19 cellular contexts compared by ENCODE assay signal in the genomic region with DNA sequence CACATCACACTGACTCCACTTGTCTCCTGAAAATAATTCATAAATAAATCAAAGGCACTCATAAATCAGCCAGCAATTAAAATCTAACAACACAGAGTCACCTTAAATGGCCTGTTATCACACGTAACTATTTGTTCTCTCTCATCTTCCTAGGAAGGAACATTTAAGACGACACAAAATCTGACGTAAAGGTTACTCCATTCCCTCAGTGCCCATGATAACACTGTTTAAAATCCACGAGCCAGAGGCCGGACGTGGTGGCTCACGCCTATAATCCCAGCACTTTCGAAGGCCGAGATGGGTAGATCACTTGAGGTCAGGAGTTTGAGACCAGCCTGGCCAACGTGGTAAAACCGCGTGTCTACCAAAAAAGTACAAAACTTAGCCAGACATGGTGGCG. TPM values are rescaled to one million over a fixed set of nuclear protein-coding genes. Genes with fewer than 3 reads are reported as not detected.
"Had no signal": no experiment of that assay in that cellular context is flagged by ENCODE, and none has a peak within 500 bp of the region (broad histone marks: within the 10 kb centered on the region; RNA-seq: fewer than 3 reads in every experiment).

No MANE protein-coding gene starts in this region.

- H3K36me3 ChIP-seq: adrenal gland, neural progenitor cell, ovary, thyroid gland had no signal

- ATAC-seq: activated CD8-positive, alpha-beta T cell treated with anti-CD3 and anti-CD28 coated beads, Interleukin-2, amount 10 ng/mL, durations not matched to agents 7 days and 5 days; foreskin keratinocyte; stimulated activated effector memory CD8-positive, alpha-beta T cell treated with anti-CD3 and anti-CD28 coated beads, Interleukin-12 subunit alpha, Interleukin-12 subunit beta, amount 100 ng/mL, for 72 hours had no signal

- H3K9me3 ChIP-seq: adrenal gland, ovary, thyroid gland had no signal

- H3K4me1 ChIP-seq: adrenal gland had no signal

- H3K27ac Mint-ChIP-seq: activated CD8-positive, alpha-beta T cell treated with anti-CD3 and anti-CD28 coated beads, Interleukin-2, amount 10 ng/mL, durations not matched to agents 7 days and 5 days; activated naive CD4-positive, alpha-beta T cell treated with anti-CD3 and anti-CD28 coated beads, Interleukin-2, amount 50 U/mL, for 24 hours; stimulated activated effector memory CD8-positive, alpha-beta T cell treated with anti-CD3 and anti-CD28 coated beads, Interleukin-12 subunit alpha, Interleukin-12 subunit beta, amount 100 ng/mL, for 72 hours; T-helper 1 cell treated with Interleukin-12 subunit alpha and Interleukin-12 subunit beta and Interleukin-4 antibody, amounts not matched to agents 30 μg/mL and 1 μg/mL, for 36 hours had no signal

- DNase-seq: activated CD4-positive, alpha-beta T cell treated with anti-CD3 and anti-CD28 coated beads for 48 hours; activated CD8-positive, alpha-beta memory T cell treated with anti-CD3 and anti-CD28 coated beads, Interleukin-2, amount 50 U/mL, for 4 hours; activated CD8-positive, alpha-beta T cell treated with anti-CD3 and anti-CD28 coated beads, Interleukin-2, amount 10 ng/mL, durations not matched to agents 7 days and 5 days; activated effector memory CD4-positive, alpha-beta T cell treated with anti-CD3 and anti-CD28 coated beads, Interleukin-2, amount 50 U/mL, for 16 hours; activated T-cell treated with anti-CD3 and anti-CD28 coated beads, Interleukin-2, amount 50 U/mL, for 48 hours; adrenal gland; caudate nucleus; foreskin keratinocyte; glutamatergic neuron; kidney glomerular epithelial cell; mesenchymal stem cell; ovary; thyroid gland had no signal

- H3K4me1 Mint-ChIP-seq: activated naive CD4-positive, alpha-beta T cell treated with anti-CD3 and anti-CD28 coated beads, Interleukin-2, amount 50 U/mL, for 24 hours; stimulated activated effector memory CD8-positive, alpha-beta T cell treated with anti-CD3 and anti-CD28 coated beads, Interleukin-12 subunit alpha, Interleukin-12 subunit beta, amount 100 ng/mL, for 72 hours had no signal

- H3K27ac ChIP-seq: adrenal gland, foreskin keratinocyte, neural progenitor cell, ovary, thyroid gland had no signal

- H2AFZ ChIP-seq: neural progenitor cell had no signal

- H3K4me3 Mint-ChIP-seq: activated CD8-positive, alpha-beta T cell treated with anti-CD3 and anti-CD28 coated beads, Interleukin-2, amount 10 ng/mL, durations not matched to agents 7 days and 5 days; activated naive CD4-positive, alpha-beta T cell treated with anti-CD3 and anti-CD28 coated beads, Interleukin-2, amount 50 U/mL, for 24 hours; neural progenitor cell; stimulated activated effector memory CD8-positive, alpha-beta T cell treated with anti-CD3 and anti-CD28 coated beads, Interleukin-12 subunit alpha, Interleukin-12 subunit beta, amount 100 ng/mL, for 72 hours; T-helper 1 cell treated with Interleukin-12 subunit alpha and Interleukin-12 subunit beta and Interleukin-4 antibody, amounts not matched to agents 30 μg/mL and 1 μg/mL, for 36 hours; WTC11 had no signal

- H3K4me3 ChIP-seq: adrenal gland, coronary artery, neural progenitor cell, ovary, thyroid gland had no signal

- H3K36me3 Mint-ChIP-seq: activated naive CD4-positive, alpha-beta T cell treated with anti-CD3 and anti-CD28 coated beads, Interleukin-2, amount 50 U/mL, for 24 hours; stimulated activated effector memory CD8-positive, alpha-beta T cell treated with anti-CD3 and anti-CD28 coated beads, Interleukin-12 subunit alpha, Interleukin-12 subunit beta, amount 100 ng/mL, for 72 hours had no signal

- H3K27me3 ChIP-seq: adrenal gland, foreskin keratinocyte, neural progenitor cell, ovary, thyroid gland had no signal

- H3K9ac ChIP-seq: neural progenitor cell had no signal

- H3K4me2 ChIP-seq: neural progenitor cell had no signal

RNA-seq across cellular contexts. Expression of a gene that starts 56.4 kb away (rescaled TPM):
- total RNA-seq: activated CD8-positive, alpha-beta T cell treated with anti-CD3 and anti-CD28 coated beads, Interleukin-2, amount 10 ng/mL, durations not matched to agents 7 days and 5 days had no signal
